Comparison of ENCODE assay signal across 34 cellular contexts in genomic region chr3:162334537-162334936, GRCh38.
"Had no signal": no experiment of that assay in that cellular context is flagged by ENCODE, and none has a peak within 500 bp of the region (broad histone marks: within the 10 kb centered on the region; RNA-seq: fewer than 3 reads in every experiment).

No MANE protein-coding gene starts in this region.

- H3K4me3 ChIP-seq: MG63 had no signal

- DNase-seq: Karpas-422, Kasumi-1, MG63, MM.1S, MV-4-11, NCI-H1048, NCI-H1092, NCI-H1092 treated with DMSO at 0.1 percent for 48 hours, NCI-H1105, NCI-H1105 treated with DMSO at 0.1 percent for 48 hours, NCI-H1417, NCI-H1417 treated with DMSO at 0.1 percent for 48 hours, NCI-H1436, NCI-H1436 treated with DMSO at 0.1 percent for 48 hours, NCI-H146, NCI-H1694, NCI-H1694 treated with DMSO at 0.1 percent for 48 hours, NCI-H187, NCI-H187 treated with DMSO at 0.1 percent for 48 hours, NCI-H1930, NCI-H2029, NCI-H2029 treated with DMSO at 0.1 percent for 48 hours, NCI-H2081, NCI-H2081 treated with DMSO at 0.1 percent for 48 hours, NCI-H2107, NCI-H2171, NCI-H2171 treated with DMSO at 0.1 percent for 48 hours, NCI-H2227 treated with DMSO at 0.1 percent for 48 hours, NCI-H226, NCI-H345, NCI-H446, NCI-H446 treated with DMSO at 0.1 percent for 48 hours, NCI-H510A, NCI-H510A treated with DMSO at 0.1 percent for 48 hours had no signal

- H3K9me3 ChIP-seq: MG63 had no signal

- H3K27me3 ChIP-seq: MG63 had no signal

- H3K36me3 ChIP-seq: MG63 had no signal
